17 cellular contexts compared by ENCODE assay signal in the genomic region with DNA sequence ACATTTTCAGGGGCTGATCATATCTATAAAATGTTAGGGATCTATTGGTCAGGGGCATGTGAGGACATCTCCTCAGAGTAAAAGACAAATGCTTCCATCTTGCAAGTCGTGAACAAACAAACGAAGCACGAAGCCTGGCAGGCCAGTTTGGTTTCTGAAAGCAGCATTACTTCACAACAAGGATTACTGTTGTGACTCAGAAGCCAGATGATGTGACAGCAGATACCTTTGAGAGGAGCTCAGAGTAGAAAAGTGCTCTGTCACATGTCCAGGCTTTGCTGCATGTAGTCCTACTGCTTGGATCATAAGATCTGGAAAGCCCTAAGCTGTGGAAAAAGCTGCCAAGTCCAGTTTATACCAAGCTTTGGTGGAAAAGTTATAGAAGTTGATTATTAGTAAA.
"Had no signal": no experiment of that assay in that cellular context is flagged by ENCODE, and none has a peak within 500 bp of the region (broad histone marks: within the 10 kb centered on the region; RNA-seq: fewer than 3 reads in every experiment).

No MANE protein-coding gene starts in this region.

- H3K27ac Mint-ChIP-seq: activated CD4-positive, alpha-beta memory T cell treated with anti-CD3 and anti-CD28 coated beads, Interleukin-2, amount 10 ng/mL, durations not matched to agents 7 days and 5 days; activated naive CD8-positive, alpha-beta T cell treated with anti-CD3 and anti-CD28 coated beads for 36 hours; neural progenitor cell; stimulated activated naive CD8-positive, alpha-beta T cell treated with anti-CD3 and anti-CD28 coated beads, Interleukin-15, amount 100 ng/mL, for 72 hours had no signal

- H3K4me3 Mint-ChIP-seq: activated CD4-positive, alpha-beta memory T cell treated with anti-CD3 and anti-CD28 coated beads, Interleukin-2, amount 10 ng/mL, durations not matched to agents 7 days and 5 days; activated naive CD8-positive, alpha-beta T cell treated with anti-CD3 and anti-CD28 coated beads for 36 hours; neural progenitor cell; stimulated activated naive CD8-positive, alpha-beta T cell treated with anti-CD3 and anti-CD28 coated beads, Interleukin-15, amount 100 ng/mL, for 72 hours had no signal

- FAIRE-seq: frontal cortex, keratinocyte, pancreas had no signal

- H3K4me1 Mint-ChIP-seq: activated CD4-positive, alpha-beta memory T cell treated with anti-CD3 and anti-CD28 coated beads, Interleukin-2, amount 10 ng/mL, durations not matched to agents 7 days and 5 days; activated naive CD8-positive, alpha-beta T cell treated with anti-CD3 and anti-CD28 coated beads for 36 hours; stimulated activated naive CD8-positive, alpha-beta T cell treated with anti-CD3 and anti-CD28 coated beads, Interleukin-15, amount 100 ng/mL, for 72 hours had no signal

- DNase-seq: activated CD4-positive, alpha-beta memory T cell treated with anti-CD3 and anti-CD28 coated beads, Interleukin-2, amount 10 ng/mL, durations not matched to agents 7 days and 5 days; activated gamma-delta T cell; activated naive CD8-positive, alpha-beta T cell treated with anti-CD3 and anti-CD28 coated beads for 36 hours; activated T-cell treated with anti-CD3 and anti-CD28 coated beads, Interleukin-2, amount 50 U/mL, for 48 hours; aorta; dorsolateral prefrontal cortex; heart left ventricle; left ventricle myocardium superior; pancreas; stimulated activated CD4-positive, alpha-beta T cell treated with anti-CD3 and anti-CD28 coated beads, Interleukin-4, amount 100 ng/mL, for 4 hours; stimulated activated naive CD8-positive, alpha-beta T cell treated with anti-CD3 and anti-CD28 coated beads, Interleukin-15, amount 100 ng/mL, for 72 hours; T1000; testis; upper lobe of right lung had no signal

- H3K9me3 Mint-ChIP-seq: activated naive CD8-positive, alpha-beta T cell treated with anti-CD3 and anti-CD28 coated beads for 36 hours had no signal

- H3K27me3 Mint-ChIP-seq: activated CD4-positive, alpha-beta memory T cell treated with anti-CD3 and anti-CD28 coated beads, Interleukin-2, amount 10 ng/mL, durations not matched to agents 7 days and 5 days; activated naive CD8-positive, alpha-beta T cell treated with anti-CD3 and anti-CD28 coated beads for 36 hours; stimulated activated naive CD8-positive, alpha-beta T cell treated with anti-CD3 and anti-CD28 coated beads, Interleukin-15, amount 100 ng/mL, for 72 hours had no signal

- H3K36me3 Mint-ChIP-seq: activated naive CD8-positive, alpha-beta T cell treated with anti-CD3 and anti-CD28 coated beads for 36 hours; neural progenitor cell had no signal
